11 cellular contexts compared by ENCODE assay signal in genomic region chr22:19974935-19975706, GRCh38. TPM values are rescaled to one million over a fixed set of nuclear protein-coding genes. Genes with fewer than 3 reads are reported as not detected.
A peak's percentile ranks its signal among the peaks of the same experiment; 100 is the strongest.
DNase-seq lines count a peak whose midpoint lies in the region; ATAC-seq and TF ChIP-seq lines count a peak whose summit lies in the region.
"Had no signal": no experiment of that assay in that cellular context is flagged by ENCODE, and none has a peak within 500 bp of the region (broad histone marks: within the 10 kb centered on the region; RNA-seq: fewer than 3 reads in every experiment).

No MANE protein-coding gene starts in this region.

- peaks cover 47% of the 10 kb centered on the region for H3K36me3 ChIP-seq in HUES64 (ENCODE audit: insufficient read depth, low read length)
- H3K36me3 ChIP-seq in psoas muscle (ENCODE audit: insufficient read depth in 1 of 2, low read depth in 1 of 2): peaks cover 0 to 73% of the 10 kb centered on the region in 2 donors

- H3K36me3 Mint-ChIP-seq in activated CD8-positive, alpha-beta T cell treated with anti-CD3 and anti-CD28 coated beads for 36 hours (ENCODE audit: low read depth): no peaks in the 10 kb centered on the region
- no peaks in the 10 kb centered on the region for H3K36me3 Mint-ChIP-seq in natural killer cell treated with Interleukin-12 subunit alpha and Interleukin-12 subunit beta and Interleukin-15 and Interleukin-18, amount 100 ng/mL, for 72 hours

- no peak overlapping the region for H3K27ac Mint-ChIP-seq in activated CD8-positive, alpha-beta T cell treated with anti-CD3 and anti-CD28 coated beads for 36 hours
- peak overlapping the region; percentile 58 to 83 for H3K27ac Mint-ChIP-seq in natural killer cell treated with Interleukin-12 subunit alpha and Interleukin-12 subunit beta and Interleukin-15 and Interleukin-18, amount 100 ng/mL, for 72 hours

- H3K4me1 ChIP-seq in HUES64 (ENCODE audit: insufficient read depth, low read length) (peaks cover 13% of the 10 kb centered on the region), psoas muscle (no peaks in the 10 kb centered on the region)

- H3K4me3 Mint-ChIP-seq in activated CD8-positive, alpha-beta T cell treated with anti-CD3 and anti-CD28 coated beads for 36 hours: no peak overlapping the region
- H3K4me3 Mint-ChIP-seq in natural killer cell treated with Interleukin-12 subunit alpha and Interleukin-12 subunit beta and Interleukin-15 and Interleukin-18, amount 100 ng/mL, for 72 hours: peak overlapping the region; percentile 59

- no peaks in the 10 kb centered on the region for H3K9me3 Mint-ChIP-seq in activated CD8-positive, alpha-beta T cell treated with anti-CD3 and anti-CD28 coated beads for 36 hours
- no peaks in the 10 kb centered on the region for H3K9me3 Mint-ChIP-seq in natural killer cell treated with Interleukin-12 subunit alpha and Interleukin-12 subunit beta and Interleukin-15 and Interleukin-18, amount 100 ng/mL, for 72 hours

- H3K27me3 Mint-ChIP-seq in activated CD8-positive, alpha-beta T cell treated with anti-CD3 and anti-CD28 coated beads for 36 hours: no peaks in the 10 kb centered on the region
- no peaks in the 10 kb centered on the region for H3K27me3 Mint-ChIP-seq in natural killer cell treated with Interleukin-12 subunit alpha and Interleukin-12 subunit beta and Interleukin-15 and Interleukin-18, amount 100 ng/mL, for 72 hours

- H3K9me3 ChIP-seq in HUES64 (ENCODE audit: insufficient read depth, low read depth, low read length) (no peaks in the 10 kb centered on the region), psoas muscle (no peaks in the 10 kb centered on the region)
- H3K9me3 ChIP-seq: suprapubic skin had no signal

- TF ChIP-seq CTCF in activated CD8-positive, alpha-beta T cell treated with anti-CD3 and anti-CD28 coated beads for 36 hours (IDR thresholded peaks at IDR 0.05): no peak
- no peak for TF ChIP-seq CTCF in psoas muscle (IDR thresholded peaks at IDR 0.05)

- DNase-seq in DMS79 treated with DMSO at 0.1 percent for 48 hours (lab: John Stamatoyannopoulos, UW) (peak; percentile 56), DMS79 (lab: John Stamatoyannopoulos, UW) (no peak), psoas muscle (no peak)
- no peak for DNase-seq in activated CD8-positive, alpha-beta T cell treated with anti-CD3 and anti-CD28 coated beads for 36 hours
- DNase-seq in natural killer cell treated with Interleukin-12 subunit alpha and Interleukin-12 subunit beta and Interleukin-15 and Interleukin-18, amount 100 ng/mL, for 72 hours (ENCODE audit: low spot score): no peak
- DNase-seq: activated CD4-positive, CD25-positive, alpha-beta regulatory T cell treated with anti-CD3 and anti-CD28 coated beads, Interleukin-2, amount 50 U/mL, for 72 hours had no signal

- peak overlapping the region; percentile 39 for H3K27ac ChIP-seq in HUES64 (ENCODE audit: low read depth, low read length)
- no peak overlapping the region for H3K27ac ChIP-seq in psoas muscle
- H3K27ac ChIP-seq: suprapubic skin had no signal

- H3K27me3 ChIP-seq in HUES64 (ENCODE audit: insufficient read depth, low read length) (no peaks in the 10 kb centered on the region), psoas muscle (ENCODE audit: insufficient read depth in 3 of 3, low read length in 2 of 3) (no peaks in the 10 kb centered on the region)
- H3K27me3 ChIP-seq: suprapubic skin had no signal

- CTCF ChIA-PET in activated CD8-positive, alpha-beta T cell treated with anti-CD3 and anti-CD28 coated beads for 36 hours (lab: Charles Lee): interaction anchor here (0.7 kb wide), 1 partner anchor 155 kb away, joined by 5 read pairs; no protein-coding TSS in a partner anchor

- POLR2A ChIA-PET in activated CD8-positive, alpha-beta T cell treated with anti-CD3 and anti-CD28 coated beads for 36 hours (lab: Charles Lee): no interaction called here

- intact Hi-C loops in activated CD8-positive, alpha-beta T cell treated with anti-CD3 and anti-CD28 coated beads for 36 hours (cut with micrococcal nuclease): loop anchor here (5.0 kb wide), 2 partner anchors 52 to 152 kb away; no protein-coding TSS in a partner anchor
- intact Hi-C loops in psoas muscle (cut with DNase I): loop anchor here in 1 of 2 donors (5.0 kb wide), 1 partner anchor 152 kb away; no protein-coding TSS in a partner anchor

- no peak overlapping the region for H3K9ac ChIP-seq in HUES64 (ENCODE audit: low read depth, low read length)

- no peak overlapping the region for H3K4me3 ChIP-seq in HUES64 (ENCODE audit: low read length)
- no peak overlapping the region for H3K4me3 ChIP-seq in psoas muscle
- H3K4me3 ChIP-seq: GM12878, suprapubic skin had no signal

- WGBS in HUES64: 76% methylated on average over 13 of the region's 13 CpGs
- WGBS in psoas muscle, 3 donors: 74 to 80% (median 75%) methylated on average over 13 of the region's 13 CpGs

- ATAC-seq in activated CD8-positive, alpha-beta T cell treated with anti-CD3 and anti-CD28 coated beads for 36 hours: peak; percentile 19
- peak in 1 of 2 donors; percentile 15 for ATAC-seq in natural killer cell treated with Interleukin-12 subunit alpha and Interleukin-12 subunit beta and Interleukin-15 and Interleukin-18, amount 100 ng/mL, for 72 hours
- ATAC-seq in GM21390 (IDR thresholded peaks at IDR 0.05; ENCODE audit: unreplicated experiment) (no peak), HG03469 (IDR thresholded peaks at IDR 0.05; ENCODE audit: unreplicated experiment) (no peak), psoas muscle (no peak)

- H3K4me1 Mint-ChIP-seq in activated CD8-positive, alpha-beta T cell treated with anti-CD3 and anti-CD28 coated beads for 36 hours (ENCODE audit: low read depth): peaks cover 17% of the 10 kb centered on the region
- H3K4me1 Mint-ChIP-seq in natural killer cell treated with Interleukin-12 subunit alpha and Interleukin-12 subunit beta and Interleukin-15 and Interleukin-18, amount 100 ng/mL, for 72 hours (ENCODE audit: low read depth in 2 of 2): peaks cover 23 to 36% of the 10 kb centered on the region in 2 donors

RNA-seq across cellular contexts. Expression of gene TXNRD2, which starts 33.5 kb away (rescaled TPM):
- 12.2 TPM for polyA plus RNA-seq in HUES64 (2013, experiment 1 of 2)
- polyA plus RNA-seq in HUES64 (2013, experiment 2 of 2): 12.3 TPM
- total RNA-seq in activated CD8-positive, alpha-beta T cell treated with anti-CD3 and anti-CD28 coated beads for 36 hours: 10 to 100 TPM; 18.0 to 18.5 TPM
- 10 to 100 TPM; 29.9 to 34.3 TPM for total RNA-seq in natural killer cell treated with Interleukin-12 subunit alpha and Interleukin-12 subunit beta and Interleukin-15 and Interleukin-18, amount 100 ng/mL, for 72 hours
- 10 to 100 TPM; 18.4 to 35.1 (median 24.5) TPM for total RNA-seq in psoas muscle
- polyA plus RNA-seq in psoas muscle: 10 to 100 TPM; 13.7 to 23.5 (median 16.0) TPM

RNA-seq across cellular contexts. Expression of gene COMT, which starts 33.5 kb away (rescaled TPM):
- 39.3 TPM for polyA plus RNA-seq in HUES64 (2013, experiment 1 of 2)
- 49.7 TPM for polyA plus RNA-seq in HUES64 (2013, experiment 2 of 2)
- total RNA-seq in activated CD8-positive, alpha-beta T cell treated with anti-CD3 and anti-CD28 coated beads for 36 hours: 10 to 100 TPM; 70.7 to 74.5 TPM
- 100 to 1,000 TPM; 141 to 223 TPM for total RNA-seq in natural killer cell treated with Interleukin-12 subunit alpha and Interleukin-12 subunit beta and Interleukin-15 and Interleukin-18, amount 100 ng/mL, for 72 hours
- total RNA-seq in psoas muscle: 100 to 1,000 TPM in 2 of 4 donors, 10 to 100 TPM in 2; 63.6 to 146 (median 115) TPM
- polyA plus RNA-seq in psoas muscle: 100 to 1,000 TPM; 100 to 142 (median 117) TPM

RNA-seq across cellular contexts. Expression of gene ARVCF, which starts 41.5 kb away (rescaled TPM):
- polyA plus RNA-seq in HUES64 (2013, experiment 1 of 2): 34.8 TPM
- polyA plus RNA-seq in HUES64 (2013, experiment 2 of 2): 33.9 TPM
- 1 to 10 TPM; 1.2 to 1.9 TPM for total RNA-seq in activated CD8-positive, alpha-beta T cell treated with anti-CD3 and anti-CD28 coated beads for 36 hours
- 1 to 10 TPM; 3.7 to 3.8 TPM for total RNA-seq in natural killer cell treated with Interleukin-12 subunit alpha and Interleukin-12 subunit beta and Interleukin-15 and Interleukin-18, amount 100 ng/mL, for 72 hours
- total RNA-seq in psoas muscle: 10 to 100 TPM in 2 of 4 donors, 1 to 10 TPM in 2; 8.7 to 28.0 (median 14.8) TPM
- 1 to 10 TPM; 3.6 to 7.3 (median 7.0) TPM for polyA plus RNA-seq in psoas muscle

RNA-seq across cellular contexts. Expression of gene TANGO2, which starts 45.8 kb away (rescaled TPM):
- polyA plus RNA-seq in HUES64 (2013, experiment 1 of 2): 7.2 TPM
- 6.3 TPM for polyA plus RNA-seq in HUES64 (2013, experiment 2 of 2)
- 10 to 100 TPM; 15.7 to 18.3 TPM for total RNA-seq in activated CD8-positive, alpha-beta T cell treated with anti-CD3 and anti-CD28 coated beads for 36 hours
- total RNA-seq in natural killer cell treated with Interleukin-12 subunit alpha and Interleukin-12 subunit beta and Interleukin-15 and Interleukin-18, amount 100 ng/mL, for 72 hours: 10 to 100 TPM; 50.5 to 61.6 TPM
- total RNA-seq in psoas muscle: 10 to 100 TPM; 20.6 to 41.0 (median 36.4) TPM
- 10 to 100 TPM; 28.2 to 73.3 (median 28.5) TPM for polyA plus RNA-seq in psoas muscle
